8 cellular contexts compared by ENCODE assay signal in the genomic region with DNA sequence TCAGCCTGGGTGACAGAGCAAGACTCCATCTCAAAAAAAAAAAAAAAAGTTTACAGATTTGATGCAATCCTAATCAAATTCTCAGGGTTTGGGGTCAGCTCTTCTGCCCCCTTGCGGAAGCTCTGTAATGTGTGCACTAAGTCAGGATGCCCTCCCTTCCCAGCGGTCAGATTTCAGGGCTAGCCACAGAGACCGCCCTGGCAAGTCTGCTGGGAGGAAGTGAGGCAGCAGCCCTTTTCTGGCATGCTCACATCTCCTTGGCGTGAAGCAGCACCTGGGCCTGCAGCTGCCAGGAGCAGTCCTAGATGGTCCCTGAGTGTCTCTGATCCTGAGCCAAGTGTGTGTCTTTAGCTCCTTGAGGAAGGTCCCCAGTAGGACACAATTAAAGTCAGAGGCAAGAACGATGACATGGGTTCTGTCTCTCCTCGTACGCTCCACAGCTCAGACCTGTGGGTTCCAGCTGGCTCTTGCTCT. TPM values are rescaled to one million over a fixed set of nuclear protein-coding genes. Genes with fewer than 3 reads are reported as not detected.
A peak's percentile ranks its signal among the peaks of the same experiment; 100 is the strongest.
DNase-seq lines count a peak whose midpoint lies in the region; ATAC-seq, FAIRE-seq and TF ChIP-seq lines count a peak whose summit lies in the region.

No MANE protein-coding gene starts in this region.

- no peak overlapping the region for H3K4me3 ChIP-seq in GM12875 (ENCODE audit: low read depth, low read length)
- H3K4me3 ChIP-seq in osteoblast (ENCODE audit: insufficient read depth, low read length): no peak overlapping the region
- H3K4me3 ChIP-seq in tibial artery: no peak overlapping the region

- H3K9me3 ChIP-seq in osteoblast (ENCODE audit: low read depth, low read length): no peaks in the 10 kb centered on the region
- H3K9me3 ChIP-seq in tibial artery: no peaks in the 10 kb centered on the region

- H4K20me1 ChIP-seq in osteoblast (ENCODE audit: insufficient read depth, low read length): no peaks in the 10 kb centered on the region

- H3K4me1 Mint-ChIP-seq in activated T-helper 2 cell treated with anti-CD3 and anti-CD28 coated beads, Interferon-gamma antibody, Interleukin-2, Interleukin-4, amounts not matched to agents 10 μg/mL and 5 μg/mL and 100 μg/mL, durations not matched to agents 14 hours and 24 hours and 36 hours (ENCODE audit: low read depth): peaks cover 5% of the 10 kb centered on the region

- H3K36me3 Mint-ChIP-seq in activated T-helper 2 cell treated with anti-CD3 and anti-CD28 coated beads, Interferon-gamma antibody, Interleukin-2, Interleukin-4, amounts not matched to agents 10 μg/mL and 5 μg/mL and 100 μg/mL, durations not matched to agents 14 hours and 24 hours and 36 hours (ENCODE audit: low read depth): no peaks in the 10 kb centered on the region

- H3K4me1 ChIP-seq in foreskin keratinocyte (no peaks in the 10 kb centered on the region), osteoblast (ENCODE audit: insufficient read depth, low read length) (peaks cover 4% of the 10 kb centered on the region), tibial artery (peaks cover 0 to 4% (median 0%) of the 10 kb centered on the region in 4 donors)

- peak; percentile 69 for FAIRE-seq in HTR-8/SVneo (lab: Jason Lieb, UNC)

- ATAC-seq in foreskin keratinocyte: peak; percentile 79

- no peak overlapping the region for H3K27ac Mint-ChIP-seq in activated T-helper 2 cell treated with anti-CD3 and anti-CD28 coated beads, Interferon-gamma antibody, Interleukin-2, Interleukin-4, amounts not matched to agents 10 μg/mL and 5 μg/mL and 100 μg/mL, durations not matched to agents 14 hours and 24 hours and 36 hours

- TF ChIP-seq CTCF in GM12875 (IDR thresholded peaks at IDR 0.05; ENCODE audit: borderline replicate concordance, insufficient read depth, low read depth, low read length): peak; percentile 75
- TF ChIP-seq CTCF in foreskin keratinocyte (conservative IDR thresholded peaks at IDR 0.05): peak; percentile 92
- peak; percentile 79 for TF ChIP-seq CTCF in osteoblast (IDR thresholded peaks at IDR 0.05; ENCODE audit: extremely low read depth, low read depth, low read length)
- TF ChIP-seq CTCF in tibial artery (IDR thresholded peaks at IDR 0.05): peak; percentile 76 to 78

- H3K79me2 ChIP-seq in osteoblast (ENCODE audit: insufficient read depth, low read length): no peaks in the 10 kb centered on the region

- H3K4me3 Mint-ChIP-seq in activated T-helper 2 cell treated with anti-CD3 and anti-CD28 coated beads, Interferon-gamma antibody, Interleukin-2, Interleukin-4, amounts not matched to agents 10 μg/mL and 5 μg/mL and 100 μg/mL, durations not matched to agents 14 hours and 24 hours and 36 hours (ENCODE audit: low read depth): no peak overlapping the region

- peak overlapping the region; percentile 38 for H3K4me2 ChIP-seq in osteoblast (ENCODE audit: insufficient read depth, low read length)

- H2AFZ ChIP-seq in osteoblast (ENCODE audit: low read length): peak overlapping the region; percentile 89

- H3K27ac ChIP-seq in foreskin keratinocyte: no peak overlapping the region
- H3K27ac ChIP-seq in osteoblast (ENCODE audit: low read depth, low read length): no peak overlapping the region
- no peak overlapping the region for H3K27ac ChIP-seq in tibial artery

- H3K27me3 ChIP-seq in foreskin keratinocyte: peaks cover 10% of the 10 kb centered on the region
- peaks cover 11% of the 10 kb centered on the region for H3K27me3 ChIP-seq in osteoblast (ENCODE audit: insufficient read depth, low read length)
- H3K27me3 ChIP-seq in tibial artery: peaks cover 0 to 3% of the 10 kb centered on the region in 2 donors

- intact Hi-C loops in activated T-helper 2 cell treated with anti-CD3 and anti-CD28 coated beads, Interferon-gamma antibody, Interleukin-2, Interleukin-4, amounts not matched to agents 10 μg/mL and 5 μg/mL and 100 μg/mL, durations not matched to agents 14 hours and 24 hours and 36 hours (cut with micrococcal nuclease): loop anchor here (1.0 kb wide), 2 partner anchors 30 to 133 kb away; no protein-coding TSS in a partner anchor
- intact Hi-C loops in tibial artery (cut with DNase I; ENCODE audit: low total_unique reads): loop anchor here (2.0 to 5.0 kb wide), 2 partner anchors 136 to 234 kb away; no protein-coding TSS in a partner anchor

- peaks cover 10% of the 10 kb centered on the region for H3K27me3 Mint-ChIP-seq in activated T-helper 2 cell treated with anti-CD3 and anti-CD28 coated beads, Interferon-gamma antibody, Interleukin-2, Interleukin-4, amounts not matched to agents 10 μg/mL and 5 μg/mL and 100 μg/mL, durations not matched to agents 14 hours and 24 hours and 36 hours (ENCODE audit: low read depth)

- H3K36me3 ChIP-seq in osteoblast (ENCODE audit: insufficient read depth, low read length) (no peaks in the 10 kb centered on the region), tibial artery (no peaks in the 10 kb centered on the region)

- H3K9me3 Mint-ChIP-seq in activated T-helper 2 cell treated with anti-CD3 and anti-CD28 coated beads, Interferon-gamma antibody, Interleukin-2, Interleukin-4, amounts not matched to agents 10 μg/mL and 5 μg/mL and 100 μg/mL, durations not matched to agents 14 hours and 24 hours and 36 hours: peaks cover 2% of the 10 kb centered on the region

- peak; percentile 76 for DNase-seq in A172 (ENCODE audit: low spot score)
- DNase-seq in HTR-8/SVneo (ENCODE audit: insufficient read length, low spot score): peak; percentile 81
- DNase-seq in SHP77 treated with DMSO at 0.1 percent for 48 hours (lab: John Stamatoyannopoulos, UW): peak; percentile 74
- DNase-seq in activated T-helper 2 cell treated with anti-CD3 and anti-CD28 coated beads, Interferon-gamma antibody, Interleukin-2, Interleukin-4, amounts not matched to agents 10 μg/mL and 5 μg/mL and 100 μg/mL, durations not matched to agents 14 hours and 24 hours and 36 hours (ENCODE audit: low spot score): peak; percentile 66
- peak; percentile 63 to 80 for DNase-seq in foreskin keratinocyte
- peak; percentile 94 for DNase-seq in osteoblast (ENCODE audit: insufficient read length, low spot score, missing footprints)
- DNase-seq in tibial artery: peak; percentile 73 to 86

RNA-seq across cellular contexts. Expression of a gene that starts 10.9 kb away (rescaled TPM):
- 6.4 and 8.2 TPM in 2 replicates for total RNA-seq in A172 (2014; rRNA removed; shearing (Covaris generic))
- 91.7 and 93.1 TPM in 2 replicates for total RNA-seq in activated T-helper 2 cell treated with anti-CD3 and anti-CD28 coated beads, Interferon-gamma antibody, Interleukin-2, Interleukin-4, amounts not matched to agents 10 μg/mL and 5 μg/mL and 100 μg/mL, durations not matched to agents 14 hours and 24 hours and 36 hours
- 28.0 and 28.9 TPM in 2 replicates for total RNA-seq in foreskin keratinocyte
- polyA plus RNA-seq in foreskin keratinocyte: 67.6 and 70.0 TPM in 2 replicates
- total RNA-seq in osteoblast: 16.6 and 20.0 TPM in 2 replicates

RNA-seq across cellular contexts. Expression of a gene that starts 17.7 kb away (rescaled TPM):
- 0.10 and 1.9 TPM in 2 replicates for total RNA-seq in A172 (2014; rRNA removed; shearing (Covaris generic))
- total RNA-seq in activated T-helper 2 cell treated with anti-CD3 and anti-CD28 coated beads, Interferon-gamma antibody, Interleukin-2, Interleukin-4, amounts not matched to agents 10 μg/mL and 5 μg/mL and 100 μg/mL, durations not matched to agents 14 hours and 24 hours and 36 hours: 29.7 and 31.2 TPM in 2 replicates
- 0.10 TPM in 1 of 2 replicates, not detected in the other for total RNA-seq in foreskin keratinocyte
- 0.08 and 0.20 TPM in 2 replicates for polyA plus RNA-seq in foreskin keratinocyte
- total RNA-seq in osteoblast: 3.2 and 4.0 TPM in 2 replicates

RNA-seq across cellular contexts. Expression of a gene that starts 21.1 kb away (rescaled TPM):
- 4.9 and 8.7 TPM in 2 replicates for total RNA-seq in A172 (2014; rRNA removed; shearing (Covaris generic))
- total RNA-seq in activated T-helper 2 cell treated with anti-CD3 and anti-CD28 coated beads, Interferon-gamma antibody, Interleukin-2, Interleukin-4, amounts not matched to agents 10 μg/mL and 5 μg/mL and 100 μg/mL, durations not matched to agents 14 hours and 24 hours and 36 hours: 17.0 and 17.2 TPM in 2 replicates
- total RNA-seq in foreskin keratinocyte (0.41 and 1.6 TPM in 2 replicates), osteoblast (0.36 and 0.59 TPM in 2 replicates)
- 1.4 and 3.4 TPM in 2 replicates for polyA plus RNA-seq in foreskin keratinocyte

RNA-seq across cellular contexts. Expression of a gene that starts 37.5 kb away (rescaled TPM):
- 2.8 and 6.3 TPM in 2 replicates for total RNA-seq in A172 (2014; rRNA removed; shearing (Covaris generic))
- total RNA-seq in activated T-helper 2 cell treated with anti-CD3 and anti-CD28 coated beads, Interferon-gamma antibody, Interleukin-2, Interleukin-4, amounts not matched to agents 10 μg/mL and 5 μg/mL and 100 μg/mL, durations not matched to agents 14 hours and 24 hours and 36 hours: 23.8 and 24.1 TPM in 2 replicates
- total RNA-seq in foreskin keratinocyte (4.6 and 4.8 TPM in 2 replicates), osteoblast (3.5 and 5.1 TPM in 2 replicates)
- polyA plus RNA-seq in foreskin keratinocyte: 5.7 and 6.5 TPM in 2 replicates

RNA-seq across cellular contexts. Expression of a gene that starts 45.8 kb away (rescaled TPM):
- total RNA-seq in A172 (2014; rRNA removed; shearing (Covaris generic)): not detected in 2 replicates
- total RNA-seq in activated T-helper 2 cell treated with anti-CD3 and anti-CD28 coated beads, Interferon-gamma antibody, Interleukin-2, Interleukin-4, amounts not matched to agents 10 μg/mL and 5 μg/mL and 100 μg/mL, durations not matched to agents 14 hours and 24 hours and 36 hours: not detected in 2 replicates
- total RNA-seq in foreskin keratinocyte (not detected in 2 replicates), osteoblast (not detected in 2 replicates)
- polyA plus RNA-seq in foreskin keratinocyte: not detected in 2 replicates
